In the genomic region with DNA sequence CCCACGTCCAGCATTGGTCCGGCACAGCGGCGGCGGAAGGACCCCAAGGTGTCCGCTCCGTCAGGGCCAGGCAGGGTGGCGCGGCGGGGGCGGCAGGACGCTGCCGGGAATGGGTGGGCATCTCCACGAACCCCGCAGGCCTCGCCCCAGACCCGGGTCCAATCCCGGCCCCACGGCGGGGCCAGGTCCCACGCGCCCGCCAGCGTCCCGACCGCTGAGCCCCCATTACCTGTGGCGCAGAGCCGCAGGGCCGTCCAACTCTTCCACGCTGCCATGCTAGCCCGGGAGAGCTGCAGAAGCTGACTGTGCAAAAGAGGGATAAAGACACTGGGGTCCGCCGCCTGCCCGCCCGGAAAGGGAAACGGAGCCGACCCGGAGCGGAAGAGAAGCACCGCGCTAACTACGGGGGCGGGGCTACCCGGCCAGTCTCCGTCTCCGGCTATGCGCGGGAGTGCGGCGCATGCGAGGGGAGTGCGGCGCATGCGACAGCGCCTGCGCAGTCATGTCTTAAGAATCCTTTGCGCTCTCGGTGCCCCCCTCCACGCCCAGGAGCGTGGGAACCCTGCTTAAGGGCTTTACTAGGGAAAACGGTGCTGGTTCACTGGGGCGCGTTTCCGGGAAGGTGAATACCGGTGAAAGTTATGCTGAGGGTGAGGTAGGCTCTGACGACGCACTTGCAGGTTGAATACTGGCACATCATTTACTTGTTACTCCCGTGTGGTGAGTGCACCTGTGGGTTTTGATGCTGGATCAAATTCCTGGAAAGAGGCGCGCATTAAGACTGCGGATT, we compare ENCODE assay signal across 8 cellular contexts. TPM values are rescaled to one million over a fixed set of nuclear protein-coding genes. Genes with fewer than 3 reads are reported as not detected.
DNase-seq lines count a peak whose midpoint lies in the region; TF ChIP-seq lines count a peak whose summit lies in the region.

A gene with protein sequence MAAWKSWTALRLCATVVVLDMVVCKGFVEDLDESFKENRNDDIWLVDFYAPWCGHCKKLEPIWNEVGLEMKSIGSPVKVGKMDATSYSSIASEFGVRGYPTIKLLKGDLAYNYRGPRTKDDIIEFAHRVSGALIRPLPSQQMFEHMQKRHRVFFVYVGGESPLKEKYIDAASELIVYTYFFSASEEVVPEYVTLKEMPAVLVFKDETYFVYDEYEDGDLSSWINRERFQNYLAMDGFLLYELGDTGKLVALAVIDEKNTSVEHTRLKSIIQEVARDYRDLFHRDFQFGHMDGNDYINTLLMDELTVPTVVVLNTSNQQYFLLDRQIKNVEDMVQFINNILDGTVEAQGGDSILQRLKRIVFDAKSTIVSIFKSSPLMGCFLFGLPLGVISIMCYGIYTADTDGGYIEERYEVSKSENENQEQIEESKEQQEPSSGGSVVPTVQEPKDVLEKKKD (minus strand): TSS at position 402 of the 790 bp plus-strand sequence. CDS start 127 bp downstream, at position 275.

- peaks cover 22% of the 10 kb centered on the region for H3K4me1 ChIP-seq in suprapubic skin

- peak; percentile 50 for DNase-seq in GM04503 (ENCODE audit: low read depth)
- DNase-seq in HFFc6: peak; percentile 81
- DNase-seq in NB4 (ENCODE audit: low read depth): peak; percentile 94
- DNase-seq in SK-N-MC (ENCODE audit: low read depth, low spot score): no peak
- DNase-seq in activated naive CD4-positive, alpha-beta T cell treated with anti-CD3 and anti-CD28 coated beads, Interleukin-2, amount 10 ng/mL, durations not matched to agents 7 days and 5 days: peak; percentile 94
- DNase-seq in germinal center (ENCODE audit: low spot score): peak; percentile 95
- DNase-seq in nucleus accumbens (lab: John Stamatoyannopoulos, UW): peak; percentile 20 to 92 (median 82)
- DNase-seq in suprapubic skin (ENCODE audit: low spot score in 2 of 2): peak; percentile 91

- H3K4me3 ChIP-seq in NB4 (ENCODE audit: low read depth, low read length): peak within 1 kb of the TSS; percentile 97
- H3K4me3 ChIP-seq in SK-N-MC: peak within 1 kb of the TSS; percentile 87
- H3K4me3 ChIP-seq in suprapubic skin: peak within 1 kb of the TSS; percentile 98

- H3K9me3 Mint-ChIP-seq in HFFc6: no peaks in the 10 kb centered on the region
- H3K9me3 Mint-ChIP-seq in activated naive CD4-positive, alpha-beta T cell treated with anti-CD3 and anti-CD28 coated beads, Interleukin-2, amount 10 ng/mL, durations not matched to agents 7 days and 5 days: no peaks in the 10 kb centered on the region

- H3K27ac ChIP-seq in SK-N-MC (peak within 1 kb of the TSS; percentile 31; the same call in 1 of the 2 replicates), suprapubic skin (peak within 1 kb of the TSS; percentile 83)

- peak within 1 kb of the TSS; percentile 95 for H3K4me3 Mint-ChIP-seq in HFFc6
- H3K4me3 Mint-ChIP-seq in activated naive CD4-positive, alpha-beta T cell treated with anti-CD3 and anti-CD28 coated beads, Interleukin-2, amount 10 ng/mL, durations not matched to agents 7 days and 5 days: peak within 1 kb of the TSS; percentile 84

- peak within 1 kb of the TSS; percentile 87 for H3K27ac Mint-ChIP-seq in HFFc6
- H3K27ac Mint-ChIP-seq in activated naive CD4-positive, alpha-beta T cell treated with anti-CD3 and anti-CD28 coated beads, Interleukin-2, amount 10 ng/mL, durations not matched to agents 7 days and 5 days: peak within 1 kb of the TSS; percentile 90

- H3K4me1 Mint-ChIP-seq in HFFc6 (ENCODE audit: low read depth): peaks cover 28% of the 10 kb centered on the region
- H3K4me1 Mint-ChIP-seq in activated naive CD4-positive, alpha-beta T cell treated with anti-CD3 and anti-CD28 coated beads, Interleukin-2, amount 10 ng/mL, durations not matched to agents 7 days and 5 days: peaks cover 44% of the 10 kb centered on the region

- TF ChIP-seq EP300 in suprapubic skin (IDR thresholded peaks at IDR 0.05): no peak

- H3K9ac ChIP-seq in SK-N-MC (ENCODE audit: insufficient read length): peak within 1 kb of the TSS; percentile 89

- H3K36me3 ChIP-seq in SK-N-MC (ENCODE audit: insufficient read depth, low read length) (peaks cover 35% of the 10 kb centered on the region), suprapubic skin (peaks cover 25% of the 10 kb centered on the region)

- CTCF ChIA-PET in activated naive CD4-positive, alpha-beta T cell treated with anti-CD3 and anti-CD28 coated beads, Interleukin-2, amount 10 ng/mL, durations not matched to agents 7 days and 5 days (lab: Charles Lee): no interaction called here

- H3K27me3 Mint-ChIP-seq in HFFc6 (ENCODE audit: insufficient read depth): no peaks in the 10 kb centered on the region
- H3K27me3 Mint-ChIP-seq in activated naive CD4-positive, alpha-beta T cell treated with anti-CD3 and anti-CD28 coated beads, Interleukin-2, amount 10 ng/mL, durations not matched to agents 7 days and 5 days: no peaks in the 10 kb centered on the region

- under 1% methylated on average over 39 of the region's 71 CpGs for WGBS in suprapubic skin

- H3K36me3 Mint-ChIP-seq in HFFc6 (ENCODE audit: low read depth): peaks cover 26% of the 10 kb centered on the region
- H3K36me3 Mint-ChIP-seq in activated naive CD4-positive, alpha-beta T cell treated with anti-CD3 and anti-CD28 coated beads, Interleukin-2, amount 10 ng/mL, durations not matched to agents 7 days and 5 days: peaks cover 30% of the 10 kb centered on the region

- H3K27me3 ChIP-seq in suprapubic skin: no peaks in the 10 kb centered on the region

- TF ChIP-seq POLR2A in NB4 (IDR thresholded peaks at IDR 0.05; ENCODE audit: extremely low read depth, insufficient read length) (peak; percentile 62), suprapubic skin (IDR thresholded peaks at IDR 0.05) (no peak)

- TF ChIP-seq CTCF in HFFc6 (IDR thresholded peaks at IDR 0.05): no peak
- no peak for TF ChIP-seq CTCF in NB4 (IDR thresholded peaks at IDR 0.05; ENCODE audit: low read depth, low read length)
- TF ChIP-seq CTCF in suprapubic skin (IDR thresholded peaks at IDR 0.05): no peak

- H3K9me3 ChIP-seq in SK-N-MC (ENCODE audit: low read depth, low read length) (no peaks in the 10 kb centered on the region), suprapubic skin (no peaks in the 10 kb centered on the region)

RNA-seq across cellular contexts. Expression of the gene that starts here (rescaled TPM):
- total RNA-seq in HFFc6 (2021; fragmentation: NEBNext Ultra II Directional; extraction: Animal tissue kit (Norgen Biotek cat#: 25700)): 10 to 100 TPM; 61.1 to 77.1 (median 71.4) TPM
- 10 to 100 TPM; 19.1 to 44.0 (median 25.3) TPM for total RNA-seq in suprapubic skin
